Comparison of ENCODE assay signal across 26 cellular contexts in the genomic region with DNA sequence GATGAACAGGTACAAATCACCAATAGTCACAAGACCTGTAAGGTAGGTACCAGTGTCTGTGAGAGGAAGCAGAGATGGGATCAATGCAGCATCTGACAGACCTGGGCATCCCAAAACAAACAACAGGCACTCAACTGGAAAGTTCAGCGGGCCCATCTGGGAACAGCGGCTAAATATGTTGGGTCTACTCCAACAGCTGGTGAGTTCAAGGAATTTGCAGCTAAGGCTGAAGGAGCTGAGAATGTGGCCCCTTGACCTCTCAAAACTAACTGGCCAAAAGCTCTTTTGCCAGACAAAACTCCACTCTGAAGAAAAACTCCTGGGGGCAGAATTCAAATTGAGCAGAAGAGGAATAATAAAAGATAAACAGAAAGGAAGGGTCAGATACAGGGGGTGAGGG. TPM values are rescaled to one million over a fixed set of nuclear protein-coding genes. Genes with fewer than 3 reads are reported as not detected.
DNase-seq lines count a peak whose midpoint lies in the region; ATAC-seq and TF ChIP-seq lines count a peak whose summit lies in the region.
"Had no signal": no experiment of that assay in that cellular context is flagged by ENCODE, and none has a peak within 500 bp of the region (broad histone marks: within the 10 kb centered on the region; RNA-seq: fewer than 3 reads in every experiment).

No MANE protein-coding gene starts in this region.

- TF ChIP-seq POLR2A in IMR-90 (IDR thresholded peaks at IDR 0.05; ENCODE audit: low read depth, low read length) (no peak), Peyer's patch (IDR thresholded peaks at IDR 0.05) (no peak)

- no peak overlapping the region for H2BK20ac ChIP-seq in IMR-90 (ENCODE audit: low read depth, low read length)

- H3K9me3 ChIP-seq in IMR-90 (ENCODE audit: control insufficient read depth, insufficient read depth, low read length) = no peaks in the 10 kb centered on the region; the same call in 1 of the 2 replicates
- no peaks in the 10 kb centered on the region for H3K9me3 ChIP-seq in Peyer's patch
- H3K9me3 ChIP-seq: testis had no signal

- dilution Hi-C loops in IMR-90 (cut with HindIII; ENCODE audit: low sequenced_read_pairs, unreplicated experiment) = no loop called here

- H2BK15ac ChIP-seq in IMR-90 (ENCODE audit: low read depth, low read length) = no peak overlapping the region

- no peak for TF ChIP-seq CTCF in IMR-90 (conservative IDR thresholded peaks at IDR 0.05; ENCODE audit: low read depth, low read length)
- no peak for TF ChIP-seq CTCF in astrocyte of the spinal cord (IDR thresholded peaks at IDR 0.05; ENCODE audit: low read depth, low read length)
- no peak for TF ChIP-seq CTCF in osteocyte (IDR thresholded peaks at IDR 0.05)
- no peak for TF ChIP-seq CTCF in Peyer's patch (IDR thresholded peaks at IDR 0.05)
- TF ChIP-seq CTCF in GM23338 (conservative IDR thresholded peaks at IDR 0.05; ENCODE audit: low read depth in 2 of 2) = no peak

- POLR2A ChIA-PET in IMR-90 (lab: Charles Lee; ENCODE audit: unreplicated experiment) = no interaction called here

- H3F3A ChIP-seq in GM23338 (replicated peaks; ENCODE audit: low read depth) = no peaks in the 10 kb centered on the region

- H3K9ac ChIP-seq in IMR-90 (ENCODE audit: low read depth, low read length) = no peak overlapping the region
- H3K9ac ChIP-seq: BLaER1 had no signal

- H3K4me3 ChIP-seq in IMR-90 (ENCODE audit: insufficient read depth, low read depth, low read length) = no peak overlapping the region
- H3K4me3 ChIP-seq in astrocyte of the spinal cord (ENCODE audit: low read depth, low read length) = no peak overlapping the region
- H3K4me3 ChIP-seq in Peyer's patch = no peak overlapping the region
- no peak overlapping the region for H3K4me3 ChIP-seq in GM23338
- H3K4me3 ChIP-seq: BLaER1, testis had no signal

- no peak overlapping the region for H3K56ac ChIP-seq in IMR-90 (ENCODE audit: extremely low read depth, insufficient read depth, low read length)

- H2BK5ac ChIP-seq in IMR-90 (ENCODE audit: low read depth, low read length, poor library complexity, severe bottlenecking) = no peak overlapping the region

- H3K23ac ChIP-seq in IMR-90 (ENCODE audit: low read depth, low read length) = no peak overlapping the region

- no peak overlapping the region for H2AFZ ChIP-seq in IMR-90 (replicated peaks; ENCODE audit: low read length, poor library complexity)
- no peak overlapping the region for H2AFZ ChIP-seq in GM23338

- BruUV-seq in IMR-90 (replicated peaks; lab: Mats Ljungman, UMichigan) = no TSS peak

- H3K4ac ChIP-seq in IMR-90 (ENCODE audit: low read depth, low read length) = no peak overlapping the region

- H3K27me3 ChIP-seq in IMR-90 (ENCODE audit: control insufficient read depth, insufficient read depth, low read length) = no peaks in the 10 kb centered on the region
- no peaks in the 10 kb centered on the region for H3K27me3 ChIP-seq in Peyer's patch
- H3K27me3 ChIP-seq in GM23338 (ENCODE audit: insufficient read depth) = no peaks in the 10 kb centered on the region
- H3K27me3 ChIP-seq: BLaER1, foreskin keratinocyte, testis had no signal

- H4K20me1 ChIP-seq in IMR-90 (ENCODE audit: insufficient read depth, low read length) (no peaks in the 10 kb centered on the region), GM23338 (replicated peaks; ENCODE audit: insufficient read depth) (no peaks in the 10 kb centered on the region)
- H4K20me1 ChIP-seq: BLaER1 had no signal

- H3K27ac ChIP-seq in IMR-90 (ENCODE audit: insufficient read depth, low read length) (no peak overlapping the region), Peyer's patch (no peak overlapping the region), GM23338 (ENCODE audit: low read depth) (no peak overlapping the region)
- H3K27ac ChIP-seq: BLaER1, foreskin keratinocyte, testis had no signal

- no peak overlapping the region for H2AK5ac ChIP-seq in IMR-90 (ENCODE audit: low read depth, low read length)

- no peak for TF ChIP-seq RAD21 in IMR-90 (IDR thresholded peaks at IDR 0.05; ENCODE audit: low read length)

- H2BK120ac ChIP-seq in IMR-90 (ENCODE audit: low read depth, low read length) = no peak overlapping the region

- H3K36me3 ChIP-seq in IMR-90 (ENCODE audit: control insufficient read depth, insufficient read depth, low read length) (no peaks in the 10 kb centered on the region), Peyer's patch (no peaks in the 10 kb centered on the region), GM23338 (ENCODE audit: insufficient read depth) (no peaks in the 10 kb centered on the region)
- H3K36me3 ChIP-seq: BLaER1 had no signal

- in situ Hi-C loops in IMR-90 (cut with MboI; ENCODE audit: low sequenced_read_pairs) = no loop called here
- in situ Hi-C loops in astrocyte of the spinal cord (cut with HindIII; ENCODE audit: low sequenced_read_pairs) = no loop called here

- H4K5ac ChIP-seq in IMR-90 (ENCODE audit: low read depth, low read length) = no peak overlapping the region

- no peak overlapping the region for H3K18ac ChIP-seq in IMR-90 (ENCODE audit: low read depth, low read length)

- H3K27me3 Mint-ChIP-seq in osteocyte (ENCODE audit: unreplicated experiment) = no peaks in the 10 kb centered on the region
- H3K27me3 Mint-ChIP-seq in GM23338 (ENCODE audit: insufficient read depth, low read depth, poor library complexity) = peaks cover 2% of the 10 kb centered on the region
- H3K27me3 Mint-ChIP-seq: activated naive CD4-positive, alpha-beta T cell treated with anti-CD3 and anti-CD28 coated beads, Interleukin-2, amount 50 U/mL, for 24 hours had no signal

- ATAC-seq in IMR-90 (ENCODE audit: low read depth) (peak; percentile 35; the same call in 1 of the 2 replicates), HG02973 (IDR thresholded peaks at IDR 0.05; ENCODE audit: unreplicated experiment) (no peak), GM23338 (no peak), HG03520 (IDR thresholded peaks at IDR 0.05; ENCODE audit: unreplicated experiment) (no peak)
- ATAC-seq: activated CD4-positive, CD25-positive, alpha-beta regulatory T cell treated with anti-CD3 and anti-CD28 coated beads, Interleukin-2, amount 50 U/mL, for 24 hours; foreskin keratinocyte; left colon; stimulated activated naive CD8-positive, alpha-beta T cell treated with anti-CD3 and anti-CD28 coated beads, Interleukin-15, Interleukin-2, amounts not matched to agents 100 U/mL and 50 U/mL, for 24 hours had no signal

- H3K9me1 ChIP-seq in IMR-90 (ENCODE audit: insufficient read depth, low read length) = no peaks in the 10 kb centered on the region

- H4K8ac ChIP-seq in IMR-90 (ENCODE audit: low read depth in 2 of 2, low read length in 2 of 2) = no peak overlapping the region

- H3K27ac Mint-ChIP-seq in osteocyte (ENCODE audit: unreplicated experiment) (peak overlapping the region; percentile 78), GM23338 (no peak overlapping the region)
- H3K27ac Mint-ChIP-seq: activated naive CD4-positive, alpha-beta T cell treated with anti-CD3 and anti-CD28 coated beads, Interleukin-2, amount 50 U/mL, for 24 hours had no signal

- CTCF ChIA-PET in IMR-90 (lab: Yijun Ruan, JAX) = interaction anchor here (0.7 kb wide), 1 partner anchor 91 kb away, joined by 3 read pairs; no protein-coding TSS in a partner anchor

- H3K4me1 ChIP-seq in IMR-90 (ENCODE audit: control insufficient read depth, insufficient read depth, low read length) = no peaks in the 10 kb centered on the region
- H3K4me1 ChIP-seq in Peyer's patch = no peaks in the 10 kb centered on the region
- peaks cover 13% of the 10 kb centered on the region for H3K4me1 ChIP-seq in GM23338 (ENCODE audit: insufficient read depth)
- H3K4me1 ChIP-seq: BLaER1, foreskin keratinocyte, testis had no signal

- H3K9me3 Mint-ChIP-seq in osteocyte (ENCODE audit: unreplicated experiment) = no peaks in the 10 kb centered on the region
- no peaks in the 10 kb centered on the region for H3K9me3 Mint-ChIP-seq in GM23338
- H3K9me3 Mint-ChIP-seq: activated naive CD4-positive, alpha-beta T cell treated with anti-CD3 and anti-CD28 coated beads, Interleukin-2, amount 50 U/mL, for 24 hours had no signal

- intact Hi-C loops in IMR-90 (cut with micrococcal nuclease) = no loop called here

- no peaks in the 10 kb centered on the region for H3K79me2 ChIP-seq in GM23338 (replicated peaks; ENCODE audit: insufficient read depth)

- peaks cover 33% of the 10 kb centered on the region for H3K4me1 Mint-ChIP-seq in osteocyte (ENCODE audit: unreplicated experiment)
- peaks cover 22% of the 10 kb centered on the region for H3K4me1 Mint-ChIP-seq in GM23338

- no peaks in the 10 kb centered on the region; the same call in 1 of the 2 replicates for H3K9me2 ChIP-seq in GM23338 (ENCODE audit: insufficient read depth)

- H3K4me2 ChIP-seq in IMR-90 (ENCODE audit: low read depth, low read length) (no peak overlapping the region), GM23338 (no peak overlapping the region)
- H3K4me2 ChIP-seq: BLaER1 had no signal

- H3K36me3 Mint-ChIP-seq in osteocyte (ENCODE audit: unreplicated experiment) (peaks cover 5% of the 10 kb centered on the region), GM23338 (ENCODE audit: low read depth) (peaks cover 14% of the 10 kb centered on the region)

- no peak overlapping the region for H2AK9ac ChIP-seq in IMR-90 (replicated peaks; ENCODE audit: low read depth, low read length, poor library complexity)

- H4K91ac ChIP-seq in IMR-90 (ENCODE audit: insufficient read depth, low read depth, low read length) = no peak overlapping the region

- peak; percentile 20 for DNase-seq in IMR-90
- peak; percentile 14 for DNase-seq in astrocyte of the spinal cord (ENCODE audit: low read depth, low spot score)
- DNase-seq in hepatic stellate cell (ENCODE audit: low spot score) = peak; percentile 29
- DNase-seq in osteocyte (ENCODE audit: extremely low spot score, unreplicated experiment) = no peak
- no peak for DNase-seq in Peyer's patch
- no peak for DNase-seq in GM23338 (ENCODE audit: low spot score)
- DNase-seq: activated CD4-positive, alpha-beta T cell treated with anti-CD3 and anti-CD28 coated beads, Interleukin-2, amount 50 U/mL, for 48 hours; DMS79; foreskin keratinocyte; left colon; NCI-H1092; NCI-H1694 treated with DMSO at 0.1 percent for 48 hours; NCI-H2227 treated with DMSO at 0.1 percent for 48 hours; NCI-H69; RPMI8226; stimulated activated naive CD8-positive, alpha-beta T cell treated with anti-CD3 and anti-CD28 coated beads, Interleukin-15, Interleukin-2, amounts not matched to agents 100 U/mL and 50 U/mL, for 24 hours; testis had no signal

- no peak overlapping the region for H3K14ac ChIP-seq in IMR-90 (replicated peaks; ENCODE audit: low read depth, low read length)

- no CpG with 5 or more reads among the region's 2 CpGs for WGBS in IMR-90 (ENCODE audit: extremely low coverage in 2 of 2, insufficient read length in 1 of 2), 2 experiments

- H3K4me3 Mint-ChIP-seq in osteocyte (ENCODE audit: unreplicated experiment) (no peak overlapping the region), GM23338 (no peak overlapping the region)
- H3K4me3 Mint-ChIP-seq: activated naive CD4-positive, alpha-beta T cell treated with anti-CD3 and anti-CD28 coated beads, Interleukin-2, amount 50 U/mL, for 24 hours had no signal

- H3K79me1 ChIP-seq in IMR-90 (ENCODE audit: low read depth in 1 of 2, low read length in 2 of 2) = peaks cover 20% of the 10 kb centered on the region in 2 experiments

RNA-seq across cellular contexts. Expression of a gene that starts 24.4 kb away (rescaled TPM):
- 17.6 and 26.4 TPM in 2 replicates for total RNA-seq in IMR-90 (2012; rRNA removed)
- 8.2 and 9.1 TPM in 2 replicates for polyA plus RNA-seq in IMR-90 (2012; rRNA removed)
- polyA plus RNA-seq in IMR-90 (2012; cell fraction: cytosol; rRNA removed) = 3.0 and 7.7 TPM in 2 replicates
- polyA plus RNA-seq in IMR-90 (2012; cell fraction: nucleus; rRNA removed; ENCODE audit: low replicate concordance) = 0.95 and 6.8 TPM in 2 replicates
- total RNA-seq in osteocyte = 12.5 and 14.8 TPM in 2 replicates
- total RNA-seq in Peyer's patch = 10 to 100 TPM in 2 of 4 donors, 1 to 10 TPM in 2; 6.3 to 17.3 (median 10.6) TPM
- total RNA-seq in GM23338 (2014; rRNA removed; shearing (Covaris generic)) = 10.3 and 12.1 TPM in 2 replicates
- 7.7 and 9.3 TPM in 2 replicates for polyA plus RNA-seq in GM23338 (2016; fragmentation: Nextera tagmentation; extraction: Ambion mirVana)

RNA-seq across cellular contexts. Expression of a gene that starts 46.3 kb away (rescaled TPM):
- total RNA-seq in IMR-90 (2012; rRNA removed) = under 0.01 TPM in 2 replicates
- 0.03 and 0.04 TPM in 2 replicates for polyA plus RNA-seq in IMR-90 (2012; rRNA removed)
- 0.02 and 0.05 TPM in 2 replicates for polyA plus RNA-seq in IMR-90 (2012; cell fraction: cytosol; rRNA removed)
- polyA plus RNA-seq in IMR-90 (2012; cell fraction: nucleus; rRNA removed; ENCODE audit: low replicate concordance) = 0.01 and 0.03 TPM in 2 replicates
- not detected in 2 replicates for total RNA-seq in osteocyte
- not detected for total RNA-seq in Peyer's patch
- total RNA-seq in GM23338 (2014; rRNA removed; shearing (Covaris generic)) = not detected in 2 replicates
- not detected in 2 replicates for polyA plus RNA-seq in GM23338 (2016; fragmentation: Nextera tagmentation; extraction: Ambion mirVana)
- total RNA-seq: foreskin keratinocyte; H1; left colon; pulmonary artery endothelial cell; SK-MEL-5; T-helper 1 cell treated with Interleukin-12 subunit alpha and Interleukin-12 subunit beta and Interleukin-4 antibody, amounts not matched to agents 30 ng/mL and 1 ng/mL, for 36 hours had no signal
- polyA plus RNA-seq: foreskin keratinocyte, H1 had no signal

Comparison
In these comparisons a context has a peak if more than half of its experiments do, and no peak if none do; other contexts are left out.
1. DNase-seq: peak in IMR-90 (single experiment), astrocyte of the spinal cord (single experiment) and hepatic stellate cell (single experiment); none in osteocyte (single experiment), Peyer's patch (0 of 3) and GM23338 (single experiment).